Comparison of ENCODE assay signal across 19 cellular contexts in genomic region chr5:38843665-38844064, GRCh38. TPM values are rescaled to one million over a fixed set of nuclear protein-coding genes. Genes with fewer than 3 reads are reported as not detected.
DNase-seq lines count a peak whose midpoint lies in the region; ATAC-seq, FAIRE-seq and TF ChIP-seq lines count a peak whose summit lies in the region.
"Had no signal": no experiment of that assay in that cellular context is flagged by ENCODE, and none has a peak within 500 bp of the region (broad histone marks: within the 10 kb centered on the region; RNA-seq: fewer than 3 reads in every experiment).

No MANE protein-coding gene starts in this region.

- ATAC-seq in HepG2, result no peak
- no peak for ATAC-seq in right lobe of liver
- ATAC-seq in GM18519 (IDR thresholded peaks at IDR 0.05; ENCODE audit: low FRiP score, unreplicated experiment), result no peak
- ATAC-seq in GM18907 (IDR thresholded peaks at IDR 0.05; ENCODE audit: unreplicated experiment), result no peak

- H2AFZ ChIP-seq in HepG2 (ENCODE audit: low read length) (no peak overlapping the region), smooth muscle cell (ENCODE audit: low read depth) (no peak overlapping the region)

- in situ Hi-C loops in HepG2 (cut with HindIII; ENCODE audit: extremely low pct_ligation_motif_present, low pct_unique_long_range_greater_than_20kb), result loop anchor here (10.0 kb wide), 1 partner anchor 231 kb away; the partner anchor contains the start of gene RICTOR

- CTCF ChIA-PET in HepG2 (lab: Yijun Ruan, JAX; ENCODE audit: low intra/inter-chr PET ratio, low total read pairs), result no interaction called here

- peak overlapping the region; percentile 97 for H3K4me2 ChIP-seq in HepG2 (ENCODE audit: low read depth, low read length)
- H3K4me2 ChIP-seq in smooth muscle cell, result peak overlapping the region; percentile 93

- TF ChIP-seq RAD21 in HepG2 (CRISPR knock-in tag; IDR thresholded peaks at IDR 0.05), result no peak

- H3F3A ChIP-seq in smooth muscle cell (ENCODE audit: low read depth), result no peaks in the 10 kb centered on the region

- intact Hi-C loops in HepG2 (cut with micrococcal nuclease; ENCODE audit: unreplicated experiment) (loop anchor here (10.0 kb wide), 2 partner anchors 261 to 299 kb away; no protein-coding TSS in a partner anchor), right lobe of liver (cut with DNase I) (no loop called here)

- POLR2A ChIA-PET in HepG2 (lab: Yijun Ruan, JAX), result no interaction called here

- TF ChIP-seq POLR2A in HepG2 (IDR thresholded peaks at IDR 0.05; ENCODE audit: insufficient read depth in 1 of 2, low read depth in 2 of 2, low read length in 2 of 2) (no peak), right lobe of liver (IDR thresholded peaks at IDR 0.05) (no peak)

- no peaks in the 10 kb centered on the region for H3K9me3 ChIP-seq in HepG2 (ENCODE audit: low read length)
- no peaks in the 10 kb centered on the region for H3K9me3 ChIP-seq in right lobe of liver
- H3K9me3 ChIP-seq in smooth muscle cell (replicated peaks; ENCODE audit: low read depth), result no peaks in the 10 kb centered on the region
- H3K9me3 ChIP-seq: HAP-1 had no signal

- H3K4me1 ChIP-seq in HepG2 (ENCODE audit: insufficient read depth, low read length) (peaks cover 55% of the 10 kb centered on the region), right lobe of liver (no peaks in the 10 kb centered on the region), smooth muscle cell (ENCODE audit: low read depth) (no peaks in the 10 kb centered on the region)

- H4K20me1 ChIP-seq in HepG2 (ENCODE audit: insufficient read depth, low read length) (peaks cover 13% of the 10 kb centered on the region; the same call in 1 of the 2 replicates), smooth muscle cell (ENCODE audit: low read depth) (peaks cover 7% of the 10 kb centered on the region)

- no peak for FAIRE-seq in HepG2 (lab: Jason Lieb, UNC)
- FAIRE-seq: GM12892, GM19239, HTR-8/SVneo had no signal

- H3K27ac ChIP-seq in HepG2 (ENCODE audit: extremely low read length, insufficient read depth, low read length) (no peak overlapping the region), right lobe of liver (no peak overlapping the region), smooth muscle cell (ENCODE audit: low read depth) (no peak overlapping the region)
- H3K27ac ChIP-seq: HL-60, RWPE1 had no signal

- no peak for TF ChIP-seq CTCF in HepG2 (CRISPR knock-in tag; IDR thresholded peaks at IDR 0.05)
- TF ChIP-seq CTCF in right lobe of liver (IDR thresholded peaks at IDR 0.05), result no peak
- TF ChIP-seq CTCF in choroid plexus epithelial cell (conservative IDR thresholded peaks at IDR 0.05; ENCODE audit: low read depth, low read length), result no peak
- TF ChIP-seq CTCF in smooth muscle cell (IDR thresholded peaks at IDR 0.05; ENCODE audit: borderline replicate concordance, insufficient read depth, poor library complexity, severe bottlenecking), result no peak

- no TSS peak for BruUV-seq in HepG2 (replicated peaks; lab: Mats Ljungman, UMichigan)

- no peak for DNase-seq in HepG2 (ENCODE audit: low spot score)
- DNase-seq in right lobe of liver, result no peak
- DNase-seq in choroid plexus epithelial cell (ENCODE audit: low read depth), result peak; percentile 43
- peak; percentile 54 for DNase-seq in iris pigment epithelial cell (ENCODE audit: low read depth)
- DNase-seq in smooth muscle cell (lab: John Stamatoyannopoulos, UW; ENCODE audit: unreplicated experiment), result no peak
- no peak for DNase-seq in Ammon's horn (ENCODE audit: low spot score)
- DNase-seq: NCI-H1930; NCI-H446; NK-92 treated with Interleukin-12 subunit alpha and Interleukin-12 subunit beta, amount 100 ng/mL, for 24 hours; OCI-M1 had no signal

- H3K4me3 ChIP-seq in HepG2 (replicated peaks in 1 of 3; ENCODE audit: insufficient read depth in 1 of 3, low read depth in 2 of 3, low read length in 3 of 3) (no peak overlapping the region), right lobe of liver (no peak overlapping the region), choroid plexus epithelial cell (ENCODE audit: low read depth, low read length) (peak overlapping the region; percentile 30), smooth muscle cell (no peak overlapping the region)
- H3K4me3 ChIP-seq: HAP-1 had no signal

- WGBS in HepG2 (ENCODE audit: low lambda C conversion rate), result 81% methylated on average over 1 of the region's 1 CpG
- 60% methylated on average over 1 of the region's 1 CpG for WGBS in right lobe of liver (ENCODE audit: insufficient coverage, low coverage, low lambda C conversion rate, missing lambda C conversion rate)
- 100% methylated on average over 1 of the region's 1 CpG for WGBS in smooth muscle cell (ENCODE audit: low lambda C conversion rate)

- H3K9ac ChIP-seq in HepG2 (ENCODE audit: insufficient read depth, low read depth, low read length) (no peak overlapping the region), smooth muscle cell (ENCODE audit: low read depth) (no peak overlapping the region)

- H3K36me3 ChIP-seq in HepG2 (replicated peaks in 1 of 2; ENCODE audit: control insufficient read depth in 1 of 2, insufficient read depth in 2 of 2, low read length in 2 of 2), result peaks cover 0 to 3% of the 10 kb centered on the region in 2 experiments; a peak in 2 of 5 replicates
- no peaks in the 10 kb centered on the region for H3K36me3 ChIP-seq in right lobe of liver
- H3K36me3 ChIP-seq in smooth muscle cell (ENCODE audit: low read depth), result no peaks in the 10 kb centered on the region
- H3K36me3 ChIP-seq: HAP-1 had no signal

- no peak for TF ChIP-seq EP300 in HepG2 (IDR thresholded peaks at IDR 0.05; ENCODE audit: low read depth in 2 of 2, low read length in 2 of 2)
- TF ChIP-seq EP300 in HepG2 (CRISPR knock-in tag; IDR thresholded peaks at IDR 0.05; ENCODE audit: borderline replicate concordance), result no peak

- H3K79me2 ChIP-seq in HepG2 (ENCODE audit: insufficient read depth, low read length) (peaks cover 62% of the 10 kb centered on the region), smooth muscle cell (ENCODE audit: low read depth) (peaks cover 49% of the 10 kb centered on the region)

- H3K27me3 ChIP-seq in HepG2 (ENCODE audit: control insufficient read depth in 1 of 2, insufficient read depth in 2 of 2, low read length in 2 of 2) (no peaks in the 10 kb centered on the region; a peak in 1 of 5 replicates), right lobe of liver (no peaks in the 10 kb centered on the region), smooth muscle cell (ENCODE audit: low read depth) (no peaks in the 10 kb centered on the region)

TF ChIP-seq in HepG2, 621 proteins besides CTCF, POLR2A, EP300 and RAD21:
- no peak for TF ChIP-seq LCORL (IDR thresholded peaks at IDR 0.05)
- no peak for TF ChIP-seq LCORL (CRISPR knock-in tag; IDR thresholded peaks at IDR 0.05)
- TF ChIP-seq SP5 (CRISPR knock-in tag; IDR thresholded peaks at IDR 0.05; ENCODE audit: borderline replicate concordance, low read depth), result no peak
TF ChIP-seq in HepG2: peak in this region for 0.

RNA-seq across cellular contexts. Expression of gene OSMR, which starts 2.1 kb away (rescaled TPM):
- total RNA-seq in HepG2 (2016; rRNA removed; fragmentation: Illumina TruSeq; extraction: Trizol) (14.2 and 21.3 TPM in 2 replicates), right lobe of liver (10 to 100 TPM in 5 of 6 experiments, 1 to 10 TPM in 1; 3.9 to 44.8 (median 12.2) TPM), smooth muscle cell (48.4 and 52.5 TPM in 2 replicates)
- 1.8 and 2.9 TPM in 2 replicates for total RNA-seq in HepG2 (2016; cell fraction: cytosol; rRNA removed; fragmentation: Illumina TruSeq; extraction: Trizol; ENCODE audit: low read depth)
- total RNA-seq in HepG2 (2016; cell fraction: insoluble cytoplasmic fraction; rRNA removed; fragmentation: Illumina TruSeq; extraction: Trizol), result 12.5 and 19.4 TPM in 2 replicates
- 6.1 and 7.5 TPM in 2 replicates for total RNA-seq in HepG2 (2016; cell fraction: membrane; rRNA removed; fragmentation: Illumina TruSeq; extraction: Trizol)
- 50.3 and 60.9 TPM in 2 replicates for total RNA-seq in HepG2 (2016; cell fraction: nucleus; rRNA removed; fragmentation: Illumina TruSeq; extraction: Trizol)
- polyA plus RNA-seq in HepG2 (2011; rRNA removed) (86.5 and 94.3 TPM in 2 replicates), smooth muscle cell (31.3 and 31.8 TPM in 2 replicates)
- 44.8 and 76.5 TPM in 2 replicates for polyA plus RNA-seq in HepG2 (2011; cell fraction: cytosol; rRNA removed)
- 95.6 and 101 TPM in 2 replicates for polyA plus RNA-seq in HepG2 (2011; cell fraction: nucleus; rRNA removed)
- 29.4 and 71.4 TPM in 2 replicates for polyA plus RNA-seq in HepG2 (2012)
- polyA plus RNA-seq in HepG2 (2016; cell fraction: cytosol; fragmentation: Illumina TruSeq; extraction: Trizol; ENCODE audit: low read depth), result 1.2 and 1.3 TPM in 2 replicates
- polyA plus RNA-seq in HepG2 (2016; cell fraction: insoluble cytoplasmic fraction; fragmentation: Illumina TruSeq; extraction: Trizol; ENCODE audit: low read depth), result 11.5 and 13.4 TPM in 2 replicates
- 2.3 and 3.0 TPM in 2 replicates for polyA plus RNA-seq in HepG2 (2016; cell fraction: membrane; fragmentation: Illumina TruSeq; extraction: Trizol; ENCODE audit: low read depth)
- polyA plus RNA-seq in HepG2 (2016; cell fraction: nucleus; fragmentation: Illumina TruSeq; extraction: Trizol; ENCODE audit: insufficient read depth, low read depth), result 43.2 and 48.3 TPM in 2 replicates
- 24.4 and 91.8 TPM in 2 replicates for polyA minus RNA-seq in HepG2 (2011; rRNA and poly(A)+ RNA removed; ENCODE audit: low replicate concordance)
- polyA minus RNA-seq in HepG2 (2011; cell fraction: cytosol; rRNA and poly(A)+ RNA removed), result 75.8 and 111 TPM in 2 replicates
- polyA minus RNA-seq in HepG2 (2011; cell fraction: nucleus; rRNA and poly(A)+ RNA removed), result 316 and 318 TPM in 2 replicates
- polyA plus RNA-seq: CD14-positive monocyte had no signal

Comparison
In these comparisons a context has a peak if more than half of its experiments do, and no peak if none do; other contexts are left out.
1. DNase-seq: peak in choroid plexus epithelial cell (single experiment) and iris pigment epithelial cell (single experiment); none in HepG2 (single experiment), right lobe of liver (0 of 3), smooth muscle cell (single experiment) and Ammon's horn (single experiment).